Comparison of ENCODE assay signal across 20 cellular contexts in genomic region chr5:43895876-43896275, GRCh38.
"Had no signal": no experiment of that assay in that cellular context is flagged by ENCODE, and none has a peak within 500 bp of the region (broad histone marks: within the 10 kb centered on the region; RNA-seq: fewer than 3 reads in every experiment).

No MANE protein-coding gene starts in this region.

- DNase-seq: colonic mucosa; cortex of kidney; effector CD4-positive, alpha-beta T cell; effector memory CD4-positive, alpha-beta T cell; foreskin melanocyte; gastrocnemius medialis; glutamatergic neuron; head of caudate nucleus; heart right ventricle; hippocampal formation; left cardiac atrium; left lung; left ventricle myocardium superior; lower lobe of right lung; mesenchymal stem cell; mucosa of descending colon; naive thymus-derived CD4-positive, alpha-beta T cell had no signal

- H3K9me3 Mint-ChIP-seq: mesothelial cell of epicardium had no signal

- H3K9me3 ChIP-seq: colonic mucosa, esophagus muscularis mucosa, gastrocnemius medialis, heart right ventricle, left lung, lower lobe of right lung had no signal

- H3K27ac ChIP-seq: colonic mucosa, esophagus muscularis mucosa, gastrocnemius medialis, heart right ventricle, left lung, lower lobe of right lung had no signal

- H3K36me3 Mint-ChIP-seq: mesothelial cell of epicardium; naive thymus-derived CD4-positive, alpha-beta T cell had no signal

- H3K4me3 Mint-ChIP-seq: dendritic cell treated with granulocyte-macrophage colony-stimulating factor and Interleukin-4, amounts not matched to agents 40 ng/mL and 50 ng/mL, for 4 days; mesothelial cell of epicardium; naive thymus-derived CD4-positive, alpha-beta T cell had no signal

- H3K4me3 ChIP-seq: colonic mucosa, esophagus muscularis mucosa, gastrocnemius medialis, heart right ventricle, left lung, lower lobe of right lung, mucosa of descending colon had no signal

- H3K4me1 Mint-ChIP-seq: naive thymus-derived CD4-positive, alpha-beta T cell had no signal

- H3K27me3 ChIP-seq: colonic mucosa, esophagus muscularis mucosa, gastrocnemius medialis, heart right ventricle, left lung had no signal

- H3K27me3 Mint-ChIP-seq: dendritic cell treated with granulocyte-macrophage colony-stimulating factor and Interleukin-4, amounts not matched to agents 40 ng/mL and 50 ng/mL, for 4 days; naive thymus-derived CD4-positive, alpha-beta T cell had no signal

- H3K27ac Mint-ChIP-seq: dendritic cell treated with granulocyte-macrophage colony-stimulating factor and Interleukin-4, amounts not matched to agents 40 ng/mL and 50 ng/mL, for 4 days; mesothelial cell of epicardium; naive thymus-derived CD4-positive, alpha-beta T cell had no signal

- H3K4me1 ChIP-seq: colonic mucosa, gastrocnemius medialis, heart right ventricle, left lung, lower lobe of right lung had no signal

- H3K36me3 ChIP-seq: colonic mucosa, esophagus muscularis mucosa, gastrocnemius medialis, heart right ventricle, left lung, lower lobe of right lung had no signal
